ENCODE assay signal across 8 cellular contexts in genomic region chr1:38527373-38527966, GRCh38.
DNase-seq lines count a peak whose midpoint lies in the region; ATAC-seq lines count a peak whose summit lies in the region.

No MANE protein-coding gene starts in this region.

- H3K4me3 Mint-ChIP-seq in naive B cell = peak overlapping the region in 7 of 8 donors; percentile 36 to 81 (median 62)

- peaks cover 11 to 19% (median 12%) of the 10 kb centered on the region in 3 donors for H3K4me1 Mint-ChIP-seq in naive B cell

- peak overlapping the region in 5 of 6 donors; percentile 46 to 91 (median 57) for H3K27ac Mint-ChIP-seq in naive B cell

- ATAC-seq in HG03196 (IDR thresholded peaks at IDR 0.05; ENCODE audit: unreplicated experiment) (peak; percentile 73), naive B cell (ENCODE audit: low read depth in 2 of 2) (peak; percentile 86 to 90)

- H3K36me3 Mint-ChIP-seq in naive B cell = no peaks in the 10 kb centered on the region

- H3K27me3 Mint-ChIP-seq in naive B cell = peaks cover 13 to 32% (median 22%) of the 10 kb centered on the region in 3 donors

- DNase-seq in SIG-M5 treated with dmso at 0.1 percent for 504 hours (lab: John Stamatoyannopoulos, UW; ENCODE audit: unreplicated experiment) = peak; percentile 12
- DNase-seq in SIG-M5 (lab: John Stamatoyannopoulos, UW) = no peak
- peak; percentile 75 for DNase-seq in activated CD8-positive, alpha-beta memory T cell treated with anti-CD3 and anti-CD28 coated beads for 24 hours
- DNase-seq in naive B cell = peak; percentile 49
- DNase-seq in NCI-H446 treated with DMSO at 0.1 percent for 48 hours (lab: John Stamatoyannopoulos, UW) = no peak
- DNase-seq in AG08395 (ENCODE audit: low spot score) = no peak
- DNase-seq in NCI-H1436 treated with DMSO at 0.1 percent for 48 hours (lab: John Stamatoyannopoulos, UW) = no peak

- peaks cover 0 to 4% (median 0%) of the 10 kb centered on the region in 7 donors for H3K9me3 Mint-ChIP-seq in naive B cell

Comparison
In these comparisons a context has a peak if more than half of its experiments do, and no peak if none do; other contexts are left out.
1. DNase-seq: peak in SIG-M5 treated with dmso at 0.1 percent for 504 hours (single experiment), activated CD8-positive, alpha-beta memory T cell treated with anti-CD3 and anti-CD28 coated beads for 24 hours (single experiment) and naive B cell (single experiment); none in SIG-M5 (single experiment), NCI-H446 treated with DMSO at 0.1 percent for 48 hours (single experiment), AG08395 (single experiment) and NCI-H1436 treated with DMSO at 0.1 percent for 48 hours (single experiment).